26 cellular contexts compared by ENCODE assay signal in the genomic region with DNA sequence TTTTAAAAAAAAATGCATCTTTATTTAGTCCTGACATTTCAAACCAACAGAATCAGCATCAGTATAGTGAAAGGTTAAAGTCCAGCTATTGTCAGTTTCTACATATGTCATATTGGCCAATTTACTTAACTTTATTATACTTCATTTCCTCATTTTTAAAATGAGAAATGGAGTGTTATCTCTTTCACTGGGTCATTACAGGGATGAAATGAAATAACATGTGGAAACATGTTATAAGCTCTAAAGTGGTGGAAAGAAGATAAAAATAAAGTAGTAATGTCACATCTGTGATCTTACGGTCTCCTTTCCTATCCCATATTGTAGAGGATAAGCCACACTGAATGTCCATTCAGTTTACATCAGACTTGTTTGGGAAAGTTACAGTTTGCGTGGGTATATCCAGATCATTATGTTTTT.
DNase-seq lines count a peak whose midpoint lies in the region; ATAC-seq, FAIRE-seq and TF ChIP-seq lines count a peak whose summit lies in the region.
"Had no signal": no experiment of that assay in that cellular context is flagged by ENCODE, and none has a peak within 500 bp of the region (broad histone marks: within the 10 kb centered on the region; RNA-seq: fewer than 3 reads in every experiment).

No MANE protein-coding gene starts in this region.

- DNase-seq in HL-60 (ENCODE audit: low read depth in 1 of 2, low spot score in 1 of 2) (no peak), GM12878 (ENCODE audit: low read depth, low spot score) (no peak), left colon (no peak), small intestine (peak; percentile 1)
- DNase-seq in activated CD4-positive, alpha-beta T cell treated with anti-CD3 and anti-CD28 coated beads, Interleukin-2, amount 10 ng/mL, durations not matched to agents 7 days and 5 days, result no peak
- no peak for DNase-seq in activated CD8-positive, alpha-beta T cell treated with anti-CD3 and anti-CD28 coated beads for 36 hours
- DNase-seq: 8988T; ACHN; AML-193; BE2C; CD4-positive, alpha-beta T cell; CD8-positive, alpha-beta memory T cell; DMS 273 treated with DMSO at 0.1 percent for 48 hours; DMS79; EL; GDM1; H9 had no signal

- BruUV-seq in GM12878 (replicated peaks; lab: Mats Ljungman, UMichigan), result no TSS peak

- SMC1A ChIA-PET in GM12878 (lab: Charles Lee; ENCODE audit: uncharacterized antibody, unreplicated experiment), result interaction anchor here (0.7 to 6.8 kb wide), 14 partner anchors 10 to 519 kb away, joined by 3 to 89 read pairs (median 5); no protein-coding TSS in a partner anchor

- TF ChIP-seq EP300 in GM12878 (IDR thresholded peaks at IDR 0.05; ENCODE audit: borderline replicate concordance in 1 of 2, control insufficient read depth in 1 of 2, low read depth in 2 of 2, low read length in 2 of 2), result peak; percentile 25 to 60; a peak in 1 of 4 replicates

- POLR2A ChIA-PET in GM12878 (lab: Charles Lee), result interaction anchor here (1.6 to 3.0 kb wide), 3 partner anchors 10 to 34 kb away, joined by 3 to 29 read pairs (median 12); no protein-coding TSS in a partner anchor
- POLR2A ChIA-PET in activated CD4-positive, alpha-beta T cell treated with anti-CD3 and anti-CD28 coated beads, Interleukin-2, amount 10 ng/mL, durations not matched to agents 7 days and 5 days (lab: Charles Lee), result no interaction called here
- POLR2A ChIA-PET in activated CD8-positive, alpha-beta T cell treated with anti-CD3 and anti-CD28 coated beads for 36 hours (lab: Charles Lee), result no interaction called here

- H3K4me1 Mint-ChIP-seq in activated CD4-positive, alpha-beta T cell treated with anti-CD3 and anti-CD28 coated beads, Interleukin-2, amount 10 ng/mL, durations not matched to agents 7 days and 5 days, result no peaks in the 10 kb centered on the region
- no peaks in the 10 kb centered on the region for H3K4me1 Mint-ChIP-seq in activated CD8-positive, alpha-beta T cell treated with anti-CD3 and anti-CD28 coated beads for 36 hours (ENCODE audit: low read depth)
- H3K4me1 Mint-ChIP-seq: CD8-positive, alpha-beta memory T cell had no signal

- H3K4me2 ChIP-seq in GM12878 (ENCODE audit: control insufficient read depth, insufficient read depth), result no peak overlapping the region
- H3K4me2 ChIP-seq: A549; BLaER1 treated with 17β-estradiol and CSF1 and Interleukin-3, amounts not matched to agents 10 nM and 100 nM; GM23338 had no signal

- TF ChIP-seq CTCF in HL-60 (IDR thresholded peaks at IDR 0.05; ENCODE audit: insufficient read depth, low read length) (no peak), GM12878 (IDR thresholded peaks at IDR 0.05 in 2 of 3, conservative IDR thresholded peaks at IDR 0.05 in 1 of 3; ENCODE audit: control insufficient read depth in 2 of 3, extremely low read depth in 1 of 3, insufficient read depth in 1 of 3, low read depth in 3 of 3, low read length in 3 of 3) (no peak)
- no peak for TF ChIP-seq CTCF in activated CD8-positive, alpha-beta T cell treated with anti-CD3 and anti-CD28 coated beads for 36 hours (IDR thresholded peaks at IDR 0.05)

- no peaks in the 10 kb centered on the region for H3K9me3 ChIP-seq in GM12878 (replicated peaks; ENCODE audit: control insufficient read depth, insufficient read depth, low read length)
- H3K9me3 ChIP-seq in small intestine (ENCODE audit: control insufficient read depth, low read depth), result no peaks in the 10 kb centered on the region
- H3K9me3 ChIP-seq: A549; BE2C; BLaER1 treated with 17β-estradiol and CSF1 and Interleukin-3, amounts not matched to agents 10 nM and 100 nM had no signal

- FAIRE-seq in GM12878 (lab: Jason Lieb, UNC), result no peak
- FAIRE-seq in small intestine (lab: Jason Lieb, UNC), result no peak
- FAIRE-seq: A549, D721Med, GM12891, GM18507 had no signal

- intact Hi-C loops in GM12878 (cut with micrococcal nuclease; ENCODE audit: unreplicated experiment), result no loop called here
- intact Hi-C loops in left colon (cut with DNase I, micrococcal nuclease), result no loop called here
- intact Hi-C loops in activated CD8-positive, alpha-beta T cell treated with anti-CD3 and anti-CD28 coated beads for 36 hours (cut with micrococcal nuclease), result no loop called here

- H3K4me3 Mint-ChIP-seq in activated CD4-positive, alpha-beta T cell treated with anti-CD3 and anti-CD28 coated beads, Interleukin-2, amount 10 ng/mL, durations not matched to agents 7 days and 5 days, result no peak overlapping the region
- H3K4me3 Mint-ChIP-seq in activated CD8-positive, alpha-beta T cell treated with anti-CD3 and anti-CD28 coated beads for 36 hours, result no peak overlapping the region
- H3K4me3 Mint-ChIP-seq: CD14-positive monocyte; CD4-positive, alpha-beta T cell; CD8-positive, alpha-beta memory T cell; GM23338; H9 had no signal

- in situ Hi-C loops in GM12878 (cut with MboI), result no loop called here

- H3K9ac ChIP-seq in GM12878 (ENCODE audit: control insufficient read depth, insufficient read depth, low read length), result no peak overlapping the region
- H3K9ac ChIP-seq: BLaER1 treated with 17β-estradiol and CSF1 and Interleukin-3, amounts not matched to agents 10 nM and 100 nM had no signal

- H3K27me3 Mint-ChIP-seq in activated CD4-positive, alpha-beta T cell treated with anti-CD3 and anti-CD28 coated beads, Interleukin-2, amount 10 ng/mL, durations not matched to agents 7 days and 5 days, result no peaks in the 10 kb centered on the region
- H3K27me3 Mint-ChIP-seq in activated CD8-positive, alpha-beta T cell treated with anti-CD3 and anti-CD28 coated beads for 36 hours, result no peaks in the 10 kb centered on the region
- H3K27me3 Mint-ChIP-seq: CD4-positive, alpha-beta T cell; CD8-positive, alpha-beta memory T cell had no signal

- no peaks in the 10 kb centered on the region for H4K20me1 ChIP-seq in GM12878 (ENCODE audit: control insufficient read depth, insufficient read depth)
- H4K20me1 ChIP-seq: BLaER1 treated with 17β-estradiol and CSF1 and Interleukin-3, amounts not matched to agents 10 nM and 100 nM had no signal

- no peak overlapping the region for H3K4me3 ChIP-seq in HL-60 (replicated peaks; ENCODE audit: insufficient read depth, low read length)
- no peak overlapping the region for H3K4me3 ChIP-seq in GM12878
- no peak overlapping the region for H3K4me3 ChIP-seq in small intestine (ENCODE audit: low read depth in 1 of 2, low read length in 2 of 2)
- H3K4me3 ChIP-seq: A549; BLaER1 treated with 17β-estradiol and CSF1 and Interleukin-3, amounts not matched to agents 10 nM and 100 nM; GM23338 had no signal

- RAD21 ChIA-PET in GM12878 (lab: Charles Lee; ENCODE audit: unreplicated experiment), result interaction anchor here (0.5 to 6.9 kb wide), 11 partner anchors 10 to 719 kb away, joined by 3 to 40 read pairs (median 4); no protein-coding TSS in a partner anchor

- H3K36me3 ChIP-seq in GM12878 (ENCODE audit: control insufficient read depth in 2 of 2, insufficient read depth in 2 of 2, low read length in 1 of 2) (no peaks in the 10 kb centered on the region), small intestine (ENCODE audit: control insufficient read depth in 2 of 2, insufficient read depth in 2 of 2, low read length in 2 of 2) (no peaks in the 10 kb centered on the region)
- H3K36me3 ChIP-seq: BE2C; BLaER1 treated with 17β-estradiol and CSF1 and Interleukin-3, amounts not matched to agents 10 nM and 100 nM had no signal

- ATAC-seq in GM12878 (peak; percentile 14; the same call in 2 of the 3 replicates), left colon (peak; percentile 75), HG02852 (IDR thresholded peaks at IDR 0.05; ENCODE audit: unreplicated experiment) (no peak)
- ATAC-seq in activated CD8-positive, alpha-beta T cell treated with anti-CD3 and anti-CD28 coated beads for 36 hours, result no peak
- ATAC-seq: A549, HCT116 had no signal

- WGBS in GM12878 (ENCODE audit: insufficient coverage, insufficient replicate concordance, low lambda C conversion rate, missing lambda C conversion rate), result 85% methylated on average over 2 of the region's 2 CpGs
- 75 to 92% (median 81%) methylated on average over 2 of the region's 2 CpGs for WGBS in small intestine, 3 donors

- no peaks in the 10 kb centered on the region for H3K27me3 ChIP-seq in HL-60 (ENCODE audit: insufficient read depth, poor library complexity, severe bottlenecking)
- H3K27me3 ChIP-seq in GM12878 (replicated peaks in 1 of 2; ENCODE audit: control insufficient read depth in 2 of 2, insufficient read depth in 2 of 2, low read length in 1 of 2), result peaks cover 0 to 3% of the 10 kb centered on the region in 2 experiments; a peak in 1 of 4 replicates
- H3K27me3 ChIP-seq in small intestine (ENCODE audit: control insufficient read depth in 2 of 2, insufficient read depth in 2 of 2, low read length in 2 of 2), result no peaks in the 10 kb centered on the region
- H3K27me3 ChIP-seq: BE2C; BLaER1 treated with 17β-estradiol and CSF1 and Interleukin-3, amounts not matched to agents 10 nM and 100 nM had no signal

- CTCF ChIA-PET in GM12878 (lab: Yijun Ruan, JAX), result interaction anchor here (1.4 to 5.2 kb wide), 6 partner anchors 9 to 82 kb away, joined by 3 to 32 read pairs (median 12); no protein-coding TSS in a partner anchor
- CTCF ChIA-PET in activated CD4-positive, alpha-beta T cell treated with anti-CD3 and anti-CD28 coated beads, Interleukin-2, amount 10 ng/mL, durations not matched to agents 7 days and 5 days (lab: Charles Lee), result no interaction called here
- CTCF ChIA-PET in activated CD8-positive, alpha-beta T cell treated with anti-CD3 and anti-CD28 coated beads for 36 hours (lab: Charles Lee), result no interaction called here

- H3K27ac ChIP-seq in HL-60 (replicated peaks), result peak overlapping the region; percentile 72
- H3K27ac ChIP-seq in GM12878 (ENCODE audit: control insufficient read depth, insufficient read depth), result no peak overlapping the region
- no peak overlapping the region for H3K27ac ChIP-seq in small intestine (ENCODE audit: low read depth in 1 of 2, low read length in 1 of 2)
- H3K27ac ChIP-seq: A549; BLaER1 treated with 17β-estradiol and CSF1 and Interleukin-3, amounts not matched to agents 10 nM and 100 nM had no signal

- TF ChIP-seq POLR2A in GM12878 (IDR thresholded peaks at IDR 0.05; ENCODE audit: low read depth, low read length), result no peak

- TF ChIP-seq RAD21 in GM12878 (IDR thresholded peaks at IDR 0.05; ENCODE audit: insufficient read depth, low read depth, low read length), result no peak

- H3K4me1 ChIP-seq in GM12878 (ENCODE audit: control insufficient read depth, insufficient read depth, low read length), result no peaks in the 10 kb centered on the region
- no peaks in the 10 kb centered on the region for H3K4me1 ChIP-seq in small intestine (ENCODE audit: control insufficient read depth in 2 of 2, insufficient read depth in 1 of 2, low read depth in 1 of 2, low read length in 1 of 2)
- H3K4me1 ChIP-seq: A549; BE2C; BLaER1 treated with 17β-estradiol and CSF1 and Interleukin-3, amounts not matched to agents 10 nM and 100 nM had no signal

- H3K27ac Mint-ChIP-seq in activated CD4-positive, alpha-beta T cell treated with anti-CD3 and anti-CD28 coated beads, Interleukin-2, amount 10 ng/mL, durations not matched to agents 7 days and 5 days, result no peak overlapping the region
- H3K27ac Mint-ChIP-seq in activated CD8-positive, alpha-beta T cell treated with anti-CD3 and anti-CD28 coated beads for 36 hours, result no peak overlapping the region
- H3K27ac Mint-ChIP-seq: CD14-positive monocyte; CD4-positive, alpha-beta T cell; CD8-positive, alpha-beta memory T cell had no signal

- no peaks in the 10 kb centered on the region for H3K36me3 Mint-ChIP-seq in activated CD4-positive, alpha-beta T cell treated with anti-CD3 and anti-CD28 coated beads, Interleukin-2, amount 10 ng/mL, durations not matched to agents 7 days and 5 days (ENCODE audit: low read depth)
- no peaks in the 10 kb centered on the region for H3K36me3 Mint-ChIP-seq in activated CD8-positive, alpha-beta T cell treated with anti-CD3 and anti-CD28 coated beads for 36 hours (ENCODE audit: low read depth)
- H3K36me3 Mint-ChIP-seq: CD14-positive monocyte; CD8-positive, alpha-beta memory T cell had no signal

- no peaks in the 10 kb centered on the region for H3K9me3 Mint-ChIP-seq in activated CD4-positive, alpha-beta T cell treated with anti-CD3 and anti-CD28 coated beads, Interleukin-2, amount 10 ng/mL, durations not matched to agents 7 days and 5 days
- no peaks in the 10 kb centered on the region for H3K9me3 Mint-ChIP-seq in activated CD8-positive, alpha-beta T cell treated with anti-CD3 and anti-CD28 coated beads for 36 hours
- H3K9me3 Mint-ChIP-seq: CD4-positive, alpha-beta T cell; GM23338; H9 had no signal

- H3K79me2 ChIP-seq in GM12878 (ENCODE audit: control insufficient read depth, insufficient read depth, low read length), result no peaks in the 10 kb centered on the region

- H2AFZ ChIP-seq in GM12878 (ENCODE audit: control insufficient read depth, low read depth, low read length), result no peak overlapping the region
- H2AFZ ChIP-seq: GM23338 had no signal

Comparison
In these comparisons a context has a peak if more than half of its experiments do, and no peak if none do; other contexts are left out.
1. ATAC-seq: peak in GM12878 (single experiment) and left colon (single experiment); none in HG02852 (single experiment) and activated CD8-positive, alpha-beta T cell treated with anti-CD3 and anti-CD28 coated beads for 36 hours (single experiment).